ENCODE assay signal across 24 cellular contexts in the genomic region with DNA sequence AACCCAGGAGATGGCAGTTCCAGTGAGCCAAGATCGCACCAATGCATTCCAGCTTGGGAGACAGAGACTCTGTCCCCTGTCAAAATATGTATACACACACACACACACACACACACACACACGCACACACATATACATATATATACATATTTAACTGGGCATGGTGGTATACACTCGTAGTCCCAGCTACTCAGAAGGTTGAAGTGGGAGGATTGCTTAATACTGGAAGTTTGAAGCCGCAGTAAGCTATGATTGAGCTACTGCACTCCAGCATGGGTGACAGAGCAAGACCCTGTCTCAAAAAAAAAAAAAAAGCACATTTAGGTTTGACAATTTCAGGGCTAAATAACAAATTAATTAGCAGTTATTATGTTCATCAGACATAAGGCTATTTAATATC.
"Had no signal": no experiment of that assay in that cellular context is flagged by ENCODE, and none has a peak within 500 bp of the region (broad histone marks: within the 10 kb centered on the region; RNA-seq: fewer than 3 reads in every experiment).

No MANE protein-coding gene starts in this region.

- H3K27ac ChIP-seq: neural progenitor cell, ovary, parathyroid adenoma, psoas muscle, right lobe of liver, sigmoid colon, stomach, thoracic aorta, thyroid gland, tibial nerve, vagina had no signal

- H3K4me1 ChIP-seq: neural progenitor cell, psoas muscle, right lobe of liver, sigmoid colon, stomach, thyroid gland, tibial nerve, vagina had no signal

- H3K36me3 ChIP-seq: neural progenitor cell, ovary, right lobe of liver, sigmoid colon, stomach, thoracic aorta, thyroid gland, tibial nerve, vagina had no signal

- H3K27me3 ChIP-seq: neural progenitor cell, ovary, right lobe of liver, sigmoid colon, stomach, thyroid gland, tibial nerve, vagina had no signal

- DNase-seq: naive thymus-derived CD4-positive, alpha-beta T cell; natural killer cell; occipital lobe; ovary; posterior cingulate gyrus; psoas muscle; right cardiac atrium; right lobe of liver; sigmoid colon; small intestine; stimulated activated CD4-positive, alpha-beta T cell treated with anti-CD3 and anti-CD28 coated beads, Interleukin-15, amount 100 ng/mL, for 24 hours; stimulated activated CD4-positive, alpha-beta T cell treated with anti-CD3 and anti-CD28 coated beads, Interleukin-2, amount 100 ng/mL, for 24 hours; stimulated activated CD4-positive, alpha-beta T cell treated with anti-CD3 and anti-CD28 coated beads, Interleukin-2, amount 100 ng/mL, for 48 hours; stimulated activated CD4-positive, alpha-beta T cell treated with anti-CD3 and anti-CD28 coated beads, Interleukin-4, amount 100 ng/mL, for 24 hours; stimulated activated naive B cell treated with anti-CD40 and anti-IgM and Interleukin-4, amounts not matched to agents 10 μg/mL and 1 μg/mL and 100 μg/mL, for 72 hours; stimulated activated naive CD4-positive, alpha-beta T cell treated with Interleukin-2 at 50 U/mL for 16 hours; stomach; thyroid gland had no signal

- H3K9ac ChIP-seq: neural progenitor cell, parathyroid adenoma had no signal

- H3K79me2 ChIP-seq: parathyroid adenoma had no signal

- ATAC-seq: naive thymus-derived CD4-positive, alpha-beta T cell; natural killer cell; psoas muscle; right cardiac atrium; right lobe of liver; stimulated activated effector memory CD8-positive, alpha-beta T cell treated with anti-CD3 and anti-CD28 coated beads, Interleukin-12 subunit alpha, Interleukin-12 subunit beta, amount 100 ng/mL, for 72 hours; stimulated activated naive B cell treated with anti-CD40 and anti-IgM and Interleukin-4, amounts not matched to agents 10 μg/mL and 1 μg/mL and 100 μg/mL, for 72 hours had no signal

- H3K9me3 ChIP-seq: ovary, psoas muscle, right lobe of liver, sigmoid colon, stomach, thoracic aorta, thyroid gland, tibial nerve, vagina had no signal

- H3K4me2 ChIP-seq: neural progenitor cell had no signal

- H3K4me3 ChIP-seq: neural progenitor cell, ovary, psoas muscle, right lobe of liver, sigmoid colon, stomach, thoracic aorta, thyroid gland, tibial nerve, vagina had no signal
